32 cellular contexts compared by ENCODE assay signal in genomic region chr9:135341612-135342169, GRCh38.
DNase-seq lines count a peak whose midpoint lies in the region; ATAC-seq, FAIRE-seq and TF ChIP-seq lines count a peak whose summit lies in the region.
"Had no signal": no experiment of that assay in that cellular context is flagged by ENCODE, and none has a peak within 500 bp of the region (broad histone marks: within the 10 kb centered on the region; RNA-seq: fewer than 3 reads in every experiment).

No MANE protein-coding gene starts in this region.

- no peaks in the 10 kb centered on the region for H3K4me1 Mint-ChIP-seq in activated naive CD8-positive, alpha-beta T cell treated with anti-CD3 and anti-CD28 coated beads, Interleukin-2, amount 10 ng/mL, durations not matched to agents 7 days and 5 days
- H3K4me1 Mint-ChIP-seq in activated naive CD8-positive, alpha-beta T cell treated with anti-CD3 and anti-CD28 coated beads, Interleukin-2, amount 50 U/mL, for 24 hours, result no peaks in the 10 kb centered on the region
- H3K4me1 Mint-ChIP-seq: activated CD4-positive, alpha-beta T cell treated with anti-CD3 and anti-CD28 coated beads for 36 hours; activated naive CD4-positive, alpha-beta T cell treated with anti-CD3 and anti-CD28 coated beads, Interleukin-2, amount 50 U/mL, for 24 hours; naive thymus-derived CD8-positive, alpha-beta T cell; T-helper 17 cell had no signal

- TF ChIP-seq CTCF in kidney (IDR thresholded peaks at IDR 0.05; ENCODE audit: borderline replicate concordance, extremely low read depth, insufficient read depth) (no peak), upper lobe of right lung (IDR thresholded peaks at IDR 0.05) (no peak), mammary epithelial cell (conservative IDR thresholded peaks at IDR 0.05 in 1 of 2, IDR thresholded peaks at IDR 0.05 in 1 of 2; ENCODE audit: extremely low read depth in 1 of 2, insufficient read depth in 1 of 2, low read depth in 1 of 2, low read length in 2 of 2) (no peak)

- peaks cover 9% of the 10 kb centered on the region for H3K27me3 Mint-ChIP-seq in activated naive CD8-positive, alpha-beta T cell treated with anti-CD3 and anti-CD28 coated beads, Interleukin-2, amount 10 ng/mL, durations not matched to agents 7 days and 5 days
- H3K27me3 Mint-ChIP-seq in activated naive CD8-positive, alpha-beta T cell treated with anti-CD3 and anti-CD28 coated beads, Interleukin-2, amount 50 U/mL, for 24 hours, result no peaks in the 10 kb centered on the region

- H3K4me3 Mint-ChIP-seq in activated naive CD8-positive, alpha-beta T cell treated with anti-CD3 and anti-CD28 coated beads, Interleukin-2, amount 10 ng/mL, durations not matched to agents 7 days and 5 days, result no peak overlapping the region
- no peak overlapping the region for H3K4me3 Mint-ChIP-seq in activated naive CD8-positive, alpha-beta T cell treated with anti-CD3 and anti-CD28 coated beads, Interleukin-2, amount 50 U/mL, for 24 hours
- H3K4me3 Mint-ChIP-seq: activated CD4-positive, alpha-beta T cell treated with anti-CD3 and anti-CD28 coated beads for 36 hours; activated naive CD4-positive, alpha-beta T cell treated with anti-CD3 and anti-CD28 coated beads, Interleukin-2, amount 50 U/mL, for 24 hours; naive thymus-derived CD8-positive, alpha-beta T cell; T-helper 17 cell had no signal

- FAIRE-seq in kidney (lab: Jason Lieb, UNC), result no peak
- FAIRE-seq: astrocyte, endometrium, frontal cortex, G401.6 had no signal

- peak; percentile 20 for DNase-seq in activated naive CD8-positive, alpha-beta T cell treated with anti-CD3 and anti-CD28 coated beads, Interleukin-2, amount 10 ng/mL, durations not matched to agents 7 days and 5 days
- no peak for DNase-seq in activated naive CD8-positive, alpha-beta T cell treated with anti-CD3 and anti-CD28 coated beads, Interleukin-2, amount 50 U/mL, for 24 hours
- DNase-seq in NT2/D1 (ENCODE audit: low read depth, low spot score) (no peak), kidney (peak; percentile 54), upper lobe of right lung (peak; percentile 57), mammary epithelial cell (no peak), 8988T (no peak)
- no peak for DNase-seq in stimulated activated CD4-positive, alpha-beta T cell treated with anti-CD3 and anti-CD28 coated beads, Interleukin-1b, Interleukin-23, amount 100 ng/mL, for 48 hours
- DNase-seq: activated CD4-positive, alpha-beta T cell treated with anti-CD3 and anti-CD28 coated beads for 36 hours; activated CD8-positive, alpha-beta memory T cell treated with anti-CD3 and anti-CD28 coated beads for 24 hours; C1 segment of cervical spinal cord; central memory CD4-positive, alpha-beta T cell; COR-L47; dermis blood vessel endothelial cell; KG1; MM.1S; NCI-H1417 treated with DMSO at 0.1 percent for 48 hours; NCI-H2081; NCI-H226; NCI-H82; RPMI8226; stimulated activated CD4-positive, alpha-beta T cell treated with anti-CD3 and anti-CD28 coated beads, Interleukin-2, amount 100 ng/mL, for 48 hours; T-helper 17 cell; transverse colon had no signal

- intact Hi-C loops in kidney (cut with DNase I), result no loop called here
- intact Hi-C loops in upper lobe of right lung (cut with DNase I), result loop anchor here (10.0 kb wide), 1 partner anchor 257 kb away; the partner anchor contains the start of gene OLFM1
- intact Hi-C loops in mammary epithelial cell (cut with micrococcal nuclease), result loop anchor here (10.0 kb wide), 1 partner anchor 257 kb away; the partner anchor contains the start of gene OLFM1

- POLR2A ChIA-PET in activated naive CD8-positive, alpha-beta T cell treated with anti-CD3 and anti-CD28 coated beads, Interleukin-2, amount 10 ng/mL, durations not matched to agents 7 days and 5 days (lab: Charles Lee), result no interaction called here

- no peak overlapping the region for H3K4me2 ChIP-seq in mammary epithelial cell (ENCODE audit: insufficient read depth, low read depth, low read length)
- H3K4me2 ChIP-seq: hepatocyte had no signal

- H3K36me3 Mint-ChIP-seq in activated naive CD8-positive, alpha-beta T cell treated with anti-CD3 and anti-CD28 coated beads, Interleukin-2, amount 10 ng/mL, durations not matched to agents 7 days and 5 days, result no peaks in the 10 kb centered on the region
- H3K36me3 Mint-ChIP-seq in activated naive CD8-positive, alpha-beta T cell treated with anti-CD3 and anti-CD28 coated beads, Interleukin-2, amount 50 U/mL, for 24 hours (ENCODE audit: low read depth), result no peaks in the 10 kb centered on the region
- H3K36me3 Mint-ChIP-seq: activated naive CD4-positive, alpha-beta T cell treated with anti-CD3 and anti-CD28 coated beads, Interleukin-2, amount 50 U/mL, for 24 hours; naive thymus-derived CD8-positive, alpha-beta T cell had no signal

- H3K27me3 ChIP-seq in NT2/D1 (ENCODE audit: insufficient read depth, insufficient read length) (no peaks in the 10 kb centered on the region), upper lobe of right lung (peaks cover 11% of the 10 kb centered on the region), mammary epithelial cell (ENCODE audit: insufficient read depth, low read length) (no peaks in the 10 kb centered on the region)

- no peaks in the 10 kb centered on the region for H3K79me2 ChIP-seq in mammary epithelial cell (ENCODE audit: insufficient read depth, low read length)
- H3K79me2 ChIP-seq: hepatocyte had no signal

- in situ Hi-C loops in mammary epithelial cell (cut with MboI; ENCODE audit: low sequenced_read_pairs in 2 of 2), result no loop called here

- H3K4me3 ChIP-seq in NT2/D1 (ENCODE audit: insufficient read length, low read depth) (no peak overlapping the region), kidney (ENCODE audit: low read length in 2 of 2) (no peak overlapping the region), upper lobe of right lung (no peak overlapping the region), mammary epithelial cell (replicated peaks in 1 of 3; ENCODE audit: insufficient read depth in 1 of 3, low read depth in 2 of 3, low read length in 3 of 3) (no peak overlapping the region)
- H3K4me3 ChIP-seq: hepatocyte, left lung, transverse colon had no signal

- no peaks in the 10 kb centered on the region for H4K20me1 ChIP-seq in mammary epithelial cell (ENCODE audit: insufficient read depth, low read length)

- no peak overlapping the region for H2AFZ ChIP-seq in mammary epithelial cell (ENCODE audit: low read depth, low read length)
- H2AFZ ChIP-seq: hepatocyte had no signal

- H3K4me1 ChIP-seq in NT2/D1 (ENCODE audit: insufficient read depth, insufficient read length), result peaks cover 38% of the 10 kb centered on the region
- H3K4me1 ChIP-seq in kidney (ENCODE audit: control insufficient read depth in 1 of 2, insufficient read depth in 1 of 2, low read depth in 1 of 2, low read length in 2 of 2), result no peaks in the 10 kb centered on the region
- no peaks in the 10 kb centered on the region for H3K4me1 ChIP-seq in upper lobe of right lung
- no peaks in the 10 kb centered on the region for H3K4me1 ChIP-seq in mammary epithelial cell (ENCODE audit: insufficient read depth, low read length)
- H3K4me1 ChIP-seq: left lung, transverse colon had no signal

- no peaks in the 10 kb centered on the region for H3K9me3 ChIP-seq in NT2/D1 (ENCODE audit: insufficient read depth, low read length)
- H3K9me3 ChIP-seq in kidney (ENCODE audit: control insufficient read depth in 1 of 2, low read length in 2 of 2), result no peaks in the 10 kb centered on the region
- no peaks in the 10 kb centered on the region for H3K9me3 ChIP-seq in upper lobe of right lung
- H3K9me3 ChIP-seq in mammary epithelial cell (replicated peaks; ENCODE audit: insufficient read depth, low read length), result peaks cover 42% of the 10 kb centered on the region
- H3K9me3 ChIP-seq: left lung, transverse colon had no signal

- CTCF ChIA-PET in mammary epithelial cell (lab: Charles Lee; ENCODE audit: low non-redundant PET), result interaction anchor here (0.6 kb wide), 1 partner anchor 241 kb away, joined by 3 read pairs; no protein-coding TSS in a partner anchor

- no peak overlapping the region for H3K27ac Mint-ChIP-seq in activated naive CD8-positive, alpha-beta T cell treated with anti-CD3 and anti-CD28 coated beads, Interleukin-2, amount 10 ng/mL, durations not matched to agents 7 days and 5 days
- H3K27ac Mint-ChIP-seq in activated naive CD8-positive, alpha-beta T cell treated with anti-CD3 and anti-CD28 coated beads, Interleukin-2, amount 50 U/mL, for 24 hours, result no peak overlapping the region
- H3K27ac Mint-ChIP-seq: activated CD4-positive, alpha-beta T cell treated with anti-CD3 and anti-CD28 coated beads for 36 hours; activated naive CD4-positive, alpha-beta T cell treated with anti-CD3 and anti-CD28 coated beads, Interleukin-2, amount 50 U/mL, for 24 hours; T-helper 17 cell had no signal

- no peak for ATAC-seq in activated naive CD8-positive, alpha-beta T cell treated with anti-CD3 and anti-CD28 coated beads, Interleukin-2, amount 10 ng/mL, durations not matched to agents 7 days and 5 days (ENCODE audit: low read depth)
- no peak for ATAC-seq in activated naive CD8-positive, alpha-beta T cell treated with anti-CD3 and anti-CD28 coated beads, Interleukin-2, amount 50 U/mL, for 24 hours
- no peak for ATAC-seq in upper lobe of right lung
- ATAC-seq: activated CD4-positive, alpha-beta T cell treated with anti-CD3 and anti-CD28 coated beads for 36 hours; left lung; naive thymus-derived CD8-positive, alpha-beta T cell; T-helper 17 cell had no signal

- H3K27ac ChIP-seq in kidney (ENCODE audit: low read depth in 2 of 2, low read length in 2 of 2) (no peak overlapping the region), upper lobe of right lung (no peak overlapping the region), mammary epithelial cell (ENCODE audit: insufficient read depth, low read depth, low read length) (no peak overlapping the region)
- H3K27ac ChIP-seq: hepatocyte, left lung, transverse colon had no signal

- dilution Hi-C loops in mammary epithelial cell (cut with HindIII; ENCODE audit: low sequenced_read_pairs), result no loop called here

- no peaks in the 10 kb centered on the region for H3K36me3 ChIP-seq in NT2/D1 (ENCODE audit: insufficient read depth, insufficient read length, low read length)
- no peaks in the 10 kb centered on the region for H3K36me3 ChIP-seq in kidney (ENCODE audit: control insufficient read depth in 1 of 2, insufficient read depth in 2 of 2, low read length in 2 of 2)
- H3K36me3 ChIP-seq in upper lobe of right lung, result no peaks in the 10 kb centered on the region
- no peaks in the 10 kb centered on the region for H3K36me3 ChIP-seq in mammary epithelial cell (ENCODE audit: insufficient read depth, low read length)
- H3K36me3 ChIP-seq: left lung, transverse colon had no signal

- BruUV-seq in mammary epithelial cell (replicated peaks; lab: Mats Ljungman, UMichigan), result no TSS peak

- 67% methylated on average over 10 of the region's 13 CpGs for WGBS in mammary epithelial cell (ENCODE audit: low coverage, missing lambda C conversion rate)

- H3K9me3 Mint-ChIP-seq in activated naive CD8-positive, alpha-beta T cell treated with anti-CD3 and anti-CD28 coated beads, Interleukin-2, amount 10 ng/mL, durations not matched to agents 7 days and 5 days, result no peaks in the 10 kb centered on the region
- H3K9me3 Mint-ChIP-seq in activated naive CD8-positive, alpha-beta T cell treated with anti-CD3 and anti-CD28 coated beads, Interleukin-2, amount 50 U/mL, for 24 hours, result no peaks in the 10 kb centered on the region
- H3K9me3 Mint-ChIP-seq: activated naive CD4-positive, alpha-beta T cell treated with anti-CD3 and anti-CD28 coated beads, Interleukin-2, amount 50 U/mL, for 24 hours; naive thymus-derived CD8-positive, alpha-beta T cell had no signal

- H3K9ac ChIP-seq in NT2/D1 (ENCODE audit: insufficient read length, low read depth), result peak overlapping the region; percentile 65
- no peak overlapping the region for H3K9ac ChIP-seq in kidney (ENCODE audit: low read length in 2 of 2)
- H3K9ac ChIP-seq in mammary epithelial cell (ENCODE audit: insufficient read depth, low read length), result no peak overlapping the region

Comparison
In these comparisons a context has a peak if more than half of its experiments do, and no peak if none do; other contexts are left out.
1. DNase-seq: peak in activated naive CD8-positive, alpha-beta T cell treated with anti-CD3 and anti-CD28 coated beads, Interleukin-2, amount 10 ng/mL, durations not matched to agents 7 days and 5 days (single experiment), kidney (single experiment) and upper lobe of right lung (single experiment); none in activated naive CD8-positive, alpha-beta T cell treated with anti-CD3 and anti-CD28 coated beads, Interleukin-2, amount 50 U/mL, for 24 hours (single experiment), NT2/D1 (single experiment), mammary epithelial cell (single experiment), stimulated activated CD4-positive, alpha-beta T cell treated with anti-CD3 and anti-CD28 coated beads, Interleukin-1b, Interleukin-23, amount 100 ng/mL, for 48 hours (single experiment) and 8988T (single experiment).